In genomic region chr4:92270908-92271307, GRCh38 we compare ENCODE assay signal across 20 cellular contexts. TPM values are rescaled to one million over a fixed set of nuclear protein-coding genes. Genes with fewer than 3 reads are reported as not detected.
DNase-seq lines count a peak whose midpoint lies in the region; ATAC-seq and TF ChIP-seq lines count a peak whose summit lies in the region.
"Had no signal": no experiment of that assay in that cellular context is flagged by ENCODE, and none has a peak within 500 bp of the region (broad histone marks: within the 10 kb centered on the region; RNA-seq: fewer than 3 reads in every experiment).

No MANE protein-coding gene starts in this region.

- peak overlapping the region; percentile 86 for H3K27ac ChIP-seq in GM23338 (ENCODE audit: low read depth)
- H3K27ac ChIP-seq in endodermal cell (ENCODE audit: low read depth, low read length): no peak overlapping the region
- no peak overlapping the region for H3K27ac ChIP-seq in ascending aorta
- H3K27ac ChIP-seq: epithelial cell of prostate, heart left ventricle had no signal

- WGBS in endodermal cell (ENCODE audit: insufficient coverage in 1 of 2, insufficient read length in 1 of 2), 2 experiments: 44 to 67% methylated on average over 1 to 2 of the region's 2 CpGs

- intact Hi-C loops in ascending aorta (cut with DNase I): no loop called here

- H3K9me3 ChIP-seq in endodermal cell (ENCODE audit: control insufficient read depth, low read length) (no peaks in the 10 kb centered on the region), ascending aorta (no peaks in the 10 kb centered on the region)
- H3K9me3 ChIP-seq: heart left ventricle had no signal

- H3K9me2 ChIP-seq in GM23338 (ENCODE audit: insufficient read depth): no peaks in the 10 kb centered on the region

- DNase-seq in GM23338 (ENCODE audit: low spot score): peak; percentile 74
- peak; percentile 5 for DNase-seq in LHCN-M2 (ENCODE audit: low read depth)
- DNase-seq in endodermal cell: peak; percentile 60
- DNase-seq in nephron progenitor cell: no peak
- no peak for DNase-seq in NCI-H1694 (lab: John Stamatoyannopoulos, UW)
- DNase-seq in stimulated activated CD4-positive, alpha-beta T cell treated with anti-CD3 and anti-CD28 coated beads, Interleukin-2, amount 100 ng/mL, for 24 hours: no peak
- DNase-seq in ascending aorta (ENCODE audit: low spot score in 2 of 2): no peak
- DNase-seq: activated naive CD8-positive, alpha-beta T cell treated with anti-CD3 and anti-CD28 coated beads for 36 hours; CD8-positive, alpha-beta T cell; heart left ventricle; KG1; mammary epithelial cell; NCI-H1436 treated with DMSO at 0.1 percent for 48 hours; NCI-H526 treated with DMSO at 0.1 percent for 48 hours; stimulated activated CD4-positive, alpha-beta T cell treated with anti-CD3 and anti-CD28 coated beads, Interleukin-4, amount 100 ng/mL, for 24 hours; T-helper 2 cell had no signal

- H3K4me3 Mint-ChIP-seq in GM23338: no peak overlapping the region
- H3K4me3 Mint-ChIP-seq in endodermal cell: no peak overlapping the region
- H3K4me3 Mint-ChIP-seq in nephron progenitor cell: no peak overlapping the region
- H3K4me3 Mint-ChIP-seq: activated naive CD8-positive, alpha-beta T cell treated with anti-CD3 and anti-CD28 coated beads for 36 hours; CD8-positive, alpha-beta T cell; neural crest cell; type B pancreatic cell had no signal

- H3K36me3 ChIP-seq in GM23338 (ENCODE audit: insufficient read depth): peaks cover 85% of the 10 kb centered on the region
- no peaks in the 10 kb centered on the region for H3K36me3 ChIP-seq in endodermal cell (ENCODE audit: control insufficient read depth, insufficient read depth, low read length)
- no peaks in the 10 kb centered on the region for H3K36me3 ChIP-seq in ascending aorta
- H3K36me3 ChIP-seq: heart left ventricle had no signal

- peak overlapping the region; percentile 74 for H3K4me2 ChIP-seq in GM23338

- peaks cover 44% of the 10 kb centered on the region for H4K20me1 ChIP-seq in GM23338 (replicated peaks; ENCODE audit: insufficient read depth)

- H3K9me3 Mint-ChIP-seq in GM23338: peaks cover 10% of the 10 kb centered on the region
- no peaks in the 10 kb centered on the region for H3K9me3 Mint-ChIP-seq in endodermal cell
- no peaks in the 10 kb centered on the region for H3K9me3 Mint-ChIP-seq in nephron progenitor cell
- H3K9me3 Mint-ChIP-seq: activated naive CD8-positive, alpha-beta T cell treated with anti-CD3 and anti-CD28 coated beads for 36 hours; neural crest cell; type B pancreatic cell had no signal

- peaks cover 99% of the 10 kb centered on the region for H3K79me2 ChIP-seq in GM23338 (replicated peaks; ENCODE audit: insufficient read depth)

- H3K27ac Mint-ChIP-seq in GM23338: no peak overlapping the region; the same call in 1 of the 2 replicates
- no peak overlapping the region for H3K27ac Mint-ChIP-seq in endodermal cell
- H3K27ac Mint-ChIP-seq in nephron progenitor cell: no peak overlapping the region
- H3K27ac Mint-ChIP-seq: activated naive CD8-positive, alpha-beta T cell treated with anti-CD3 and anti-CD28 coated beads for 36 hours; CD8-positive, alpha-beta T cell; type B pancreatic cell had no signal

- ATAC-seq in GM23338: peak; percentile 98
- ATAC-seq: CD8-positive, alpha-beta T cell; heart left ventricle; sciatic nerve had no signal

- no peak overlapping the region for H2AFZ ChIP-seq in GM23338

- H3K4me1 ChIP-seq in GM23338 (ENCODE audit: insufficient read depth) (peaks cover 46% of the 10 kb centered on the region), endodermal cell (ENCODE audit: control insufficient read depth, insufficient read depth, low read length) (no peaks in the 10 kb centered on the region), ascending aorta (no peaks in the 10 kb centered on the region)
- H3K4me1 ChIP-seq: heart left ventricle had no signal

- H3F3A ChIP-seq in GM23338 (replicated peaks; ENCODE audit: low read depth): peaks cover 41% of the 10 kb centered on the region

- TF ChIP-seq CTCF in GM23338 (conservative IDR thresholded peaks at IDR 0.05; ENCODE audit: low read depth in 2 of 2): peak; percentile 63 to 67
- TF ChIP-seq CTCF in endodermal cell (conservative IDR thresholded peaks at IDR 0.05): peak; percentile 84
- TF ChIP-seq CTCF in nephron progenitor cell (IDR thresholded peaks at IDR 0.05): peak; percentile 25
- TF ChIP-seq CTCF in ascending aorta (IDR thresholded peaks at IDR 0.05): no peak

- H3K4me3 ChIP-seq in GM23338: peak overlapping the region; percentile 91
- H3K4me3 ChIP-seq in endodermal cell (ENCODE audit: low read length): no peak overlapping the region
- H3K4me3 ChIP-seq in ascending aorta: no peak overlapping the region
- H3K4me3 ChIP-seq: heart left ventricle had no signal

- H3K36me3 Mint-ChIP-seq in GM23338 (ENCODE audit: low read depth) (no peaks in the 10 kb centered on the region; the same call in 1 of the 3 replicates), endodermal cell (ENCODE audit: low read depth) (no peaks in the 10 kb centered on the region), nephron progenitor cell (ENCODE audit: low read depth) (no peaks in the 10 kb centered on the region)
- H3K36me3 Mint-ChIP-seq: activated naive CD8-positive, alpha-beta T cell treated with anti-CD3 and anti-CD28 coated beads for 36 hours; CD8-positive, alpha-beta T cell; type B pancreatic cell had no signal

- H3K4me1 Mint-ChIP-seq in GM23338 (peaks cover 38% of the 10 kb centered on the region), endodermal cell (peaks cover 22% of the 10 kb centered on the region), nephron progenitor cell (no peaks in the 10 kb centered on the region)
- H3K4me1 Mint-ChIP-seq: activated naive CD8-positive, alpha-beta T cell treated with anti-CD3 and anti-CD28 coated beads for 36 hours had no signal

- H3K27me3 ChIP-seq in GM23338 (ENCODE audit: insufficient read depth) (no peaks in the 10 kb centered on the region), endodermal cell (ENCODE audit: control insufficient read depth, insufficient read depth, low read length, poor library complexity, severe bottlenecking) (no peaks in the 10 kb centered on the region), ascending aorta (no peaks in the 10 kb centered on the region)
- H3K27me3 ChIP-seq: heart left ventricle had no signal

- H3K9ac ChIP-seq in endodermal cell (ENCODE audit: extremely low read depth, low read length, poor library complexity, severe bottlenecking): no peak overlapping the region

- peaks cover 15% of the 10 kb centered on the region for H3K27me3 Mint-ChIP-seq in GM23338 (ENCODE audit: insufficient read depth, low read depth, poor library complexity)
- H3K27me3 Mint-ChIP-seq in endodermal cell (ENCODE audit: insufficient read depth): no peaks in the 10 kb centered on the region
- peaks cover 10% of the 10 kb centered on the region for H3K27me3 Mint-ChIP-seq in nephron progenitor cell (ENCODE audit: low read depth, poor library complexity)
- H3K27me3 Mint-ChIP-seq: activated naive CD8-positive, alpha-beta T cell treated with anti-CD3 and anti-CD28 coated beads for 36 hours; type B pancreatic cell had no signal

TF ChIP-seq in GM23338, 12 proteins besides CTCF, POLR2A, EP300 and RAD21 (continues in another document):
- TF ChIP-seq CREB1 (CRISPR knock-in tag; IDR thresholded peaks at IDR 0.05; ENCODE audit: low read depth) (no peak), STAT1 (IDR thresholded peaks at IDR 0.05; ENCODE audit: unreplicated experiment) (no peak)

RNA-seq across cellular contexts. Expression of gene GRID2, which starts 32.9 kb away (rescaled TPM):
- 65.4 and 74.5 TPM in 2 replicates for total RNA-seq in GM23338 (2014; rRNA removed; shearing (Covaris generic))
- polyA plus RNA-seq in GM23338 (2016; fragmentation: Nextera tagmentation; extraction: Ambion mirVana): 15.8 and 19.9 TPM in 2 replicates
- not detected in 2 replicates for total RNA-seq in LHCN-M2 (2014; rRNA removed)
- not detected for polyA plus RNA-seq in LHCN-M2 (2012)
- total RNA-seq in endodermal cell: 10 to 100 TPM; 27.3 to 40.4 TPM
- polyA plus RNA-seq in endodermal cell (2013, experiment 1 of 2): 5.2 TPM
- polyA plus RNA-seq in endodermal cell (2013, experiment 2 of 2): 4.3 TPM
- total RNA-seq in ascending aorta: not detected
- total RNA-seq: activated naive CD8-positive, alpha-beta T cell treated with anti-CD3 and anti-CD28 coated beads for 36 hours; CD8-positive, alpha-beta T cell; mammary epithelial cell had no signal
- polyA plus RNA-seq: heart left ventricle, mammary epithelial cell had no signal

Comparison
In these comparisons a context has a peak if more than half of its experiments do, and no peak if none do; other contexts are left out.
1. DNase-seq: peak in GM23338 (single experiment), LHCN-M2 (single experiment) and endodermal cell (single experiment); none in nephron progenitor cell (single experiment), NCI-H1694 (single experiment), stimulated activated CD4-positive, alpha-beta T cell treated with anti-CD3 and anti-CD28 coated beads, Interleukin-2, amount 100 ng/mL, for 24 hours (0 of 2) and ascending aorta (0 of 2).
2. CTCF ChIP-seq: peak in GM23338 (2 of 2), endodermal cell (single experiment) and nephron progenitor cell (single experiment); none in ascending aorta (0 of 3).
3. RNA of gene GRID2, which starts 32.9 kb away (total RNA-seq): 65.4 to 74.5 TPM in GM23338 and 27.3 to 40.4 TPM in endodermal cell; not detected in LHCN-M2 and not detected in ascending aorta (single experiment); every median in the first group is over 10 times any median in the second.